ENCODE assay signal across 28 cellular contexts in genomic region chr2:18706001-18706400, GRCh38.
"Had no signal": no experiment of that assay in that cellular context is flagged by ENCODE, and none has a peak within 500 bp of the region (broad histone marks: within the 10 kb centered on the region; RNA-seq: fewer than 3 reads in every experiment).

No MANE protein-coding gene starts in this region.

- FAIRE-seq: colon, endometrium, endothelial cell of umbilical vein, frontal cortex had no signal

- H3K4me1 ChIP-seq: colonic mucosa, gastrocnemius medialis had no signal

- H3K4me3 Mint-ChIP-seq: dendritic cell treated with granulocyte-macrophage colony-stimulating factor and Interleukin-4, amounts not matched to agents 40 ng/mL and 50 ng/mL, for 4 days; effector memory CD8-positive, alpha-beta T cell; endodermal cell had no signal

- H3K9me3 ChIP-seq: colonic mucosa, esophagus muscularis mucosa, esophagus squamous epithelium, gastrocnemius medialis, gastroesophageal sphincter, heart left ventricle had no signal

- H3K27ac ChIP-seq: colonic mucosa, coronary artery, dorsolateral prefrontal cortex, epithelial cell of prostate, esophagus muscularis mucosa, esophagus squamous epithelium, foreskin keratinocyte, gastrocnemius medialis, gastroesophageal sphincter, heart left ventricle, heart right ventricle had no signal

- H3K27me3 ChIP-seq: colonic mucosa, dorsolateral prefrontal cortex, esophagus muscularis mucosa, esophagus squamous epithelium, foreskin keratinocyte, gastrocnemius medialis, gastroesophageal sphincter, heart left ventricle, heart right ventricle had no signal

- DNase-seq: colonic mucosa; cortex of kidney; dermis blood vessel endothelial cell; dorsolateral prefrontal cortex; effector CD4-positive, alpha-beta T cell; effector CD8-positive, alpha-beta T cell; effector memory CD4-positive, alpha-beta T cell; effector memory CD8-positive, alpha-beta T cell; endodermal cell; erythroblast; esophagus squamous epithelium; foreskin fibroblast; foreskin keratinocyte; foreskin melanocyte; gastrocnemius medialis; glutamatergic neuron; head of caudate nucleus; heart left ventricle; heart right ventricle had no signal

- H3K27me3 Mint-ChIP-seq: dendritic cell treated with granulocyte-macrophage colony-stimulating factor and Interleukin-4, amounts not matched to agents 40 ng/mL and 50 ng/mL, for 4 days; effector memory CD8-positive, alpha-beta T cell had no signal

- H3K4me1 Mint-ChIP-seq: endodermal cell had no signal

- H3K27ac Mint-ChIP-seq: dendritic cell treated with granulocyte-macrophage colony-stimulating factor and Interleukin-4, amounts not matched to agents 40 ng/mL and 50 ng/mL, for 4 days; effector memory CD8-positive, alpha-beta T cell; endodermal cell had no signal

- H3K36me3 ChIP-seq: colonic mucosa, esophagus muscularis mucosa, esophagus squamous epithelium, gastrocnemius medialis, gastroesophageal sphincter, heart left ventricle, heart right ventricle had no signal

- H3K4me3 ChIP-seq: colonic mucosa, coronary artery, dorsolateral prefrontal cortex, esophagus muscularis mucosa, esophagus squamous epithelium, gastrocnemius medialis, gastroesophageal sphincter, heart left ventricle, heart right ventricle had no signal

- H3K9me3 Mint-ChIP-seq: dendritic cell treated with granulocyte-macrophage colony-stimulating factor and Interleukin-4, amounts not matched to agents 40 ng/mL and 50 ng/mL, for 4 days; effector memory CD8-positive, alpha-beta T cell; endodermal cell had no signal
